Comparison of ENCODE assay signal across 8 cellular contexts in genomic region chr2:212595036-212595654, GRCh38. TPM values are rescaled to one million over a fixed set of nuclear protein-coding genes. Genes with fewer than 3 reads are reported as not detected.
DNase-seq lines count a peak whose midpoint lies in the region; ATAC-seq and FAIRE-seq lines count a peak whose summit lies in the region.

No MANE protein-coding gene starts in this region.

- ATAC-seq in HG03439 (IDR thresholded peaks at IDR 0.05; ENCODE audit: unreplicated experiment) (peak; percentile 60), HG02970 (IDR thresholded peaks at IDR 0.05; ENCODE audit: low FRiP score, unreplicated experiment) (no peak)

- peak; percentile 43 for FAIRE-seq in TTC549 (lab: Jason Lieb, UNC)

- DNase-seq in NCI-H2107 treated with DMSO at 0.1 percent for 48 hours (lab: John Stamatoyannopoulos, UW; ENCODE audit: unreplicated experiment) (peak; percentile 41), NCI-H2107 (lab: John Stamatoyannopoulos, UW) (no peak), renal cortical epithelial cell (ENCODE audit: low read depth) (peak; percentile 68), GM19238 (ENCODE audit: insufficient read length, low spot score) (no peak), middle frontal gyrus (ENCODE audit: extremely low spot score, low spot score) (no peak)

RNA-seq across cellular contexts. Expression of gene ERBB4, which starts 56.5 kb away (rescaled TPM):
- 1.9 and 40.7 TPM in 2 replicates for total RNA-seq in renal cortical epithelial cell

Comparison
In these comparisons a context has a peak if more than half of its experiments do, and no peak if none do; other contexts are left out.
1. DNase-seq: peak in NCI-H2107 treated with DMSO at 0.1 percent for 48 hours (single experiment) and renal cortical epithelial cell (single experiment); none in NCI-H2107 (single experiment), GM19238 (single experiment) and middle frontal gyrus (single experiment).